ENCODE assay signal across 1 cellular context in genomic region chr16:727291-727977, GRCh38.
TF ChIP-seq lines count a peak whose summit lies in the region.

No MANE protein-coding gene starts in this region.

TF ChIP-seq in HepG2, 621 proteins besides CTCF, POLR2A, EP300 and RAD21 (continues in another document):
- TF ChIP-seq FOXA1 (IDR thresholded peaks at IDR 0.05) (no peak), FOXA1 (CRISPR knock-in tag; IDR thresholded peaks at IDR 0.05) (0 out of 2 replicates have a peak, but pooled peaks have one; percentile 20), ZNF350 (CRISPR knock-in tag; IDR thresholded peaks at IDR 0.05; ENCODE audit: borderline replicate concordance, low read depth) (peak; percentile 43), ZNF7 (CRISPR knock-in tag; IDR thresholded peaks at IDR 0.05) (no peak), ZNF552 (CRISPR knock-in tag; IDR thresholded peaks at IDR 0.05; ENCODE audit: borderline replicate concordance) (no peak), RXRA (CRISPR knock-in tag; IDR thresholded peaks at IDR 0.05) (peak; percentile 60; the same call in 1 of the 2 replicates), ZNF343 (CRISPR knock-in tag; IDR thresholded peaks at IDR 0.05) (no peak), ZNF230 (CRISPR knock-in tag; IDR thresholded peaks at IDR 0.05) (0 out of 2 replicates have a peak, but pooled peaks have one; percentile 47), ZNF264 (CRISPR knock-in tag; IDR thresholded peaks at IDR 0.05) (no peak), UBTF (CRISPR knock-in tag; IDR thresholded peaks at IDR 0.05) (peak; percentile 65), CHCHD3 (CRISPR knock-in tag; IDR thresholded peaks at IDR 0.05) (peak; percentile 67; the same call in 1 of the 2 replicates), ZNF691 (CRISPR knock-in tag; IDR thresholded peaks at IDR 0.05; ENCODE audit: borderline replicate concordance, low read depth) (0 out of 2 replicates have a peak, but pooled peaks have one; percentile 17), BCL6 (CRISPR knock-in tag; IDR thresholded peaks at IDR 0.05) (peak; percentile 57), NFATC3 (CRISPR knock-in tag; IDR thresholded peaks at IDR 0.05) (no peak), NR2F6 (IDR thresholded peaks at IDR 0.05) (no peak), NR2F6 (CRISPR knock-in tag; IDR thresholded peaks at IDR 0.05) (0 out of 2 replicates have a peak, but pooled peaks have one; percentile 6), TEF (CRISPR knock-in tag; IDR thresholded peaks at IDR 0.05) (no peak), HNRNPL (IDR thresholded peaks at IDR 0.05; ENCODE audit: low read depth, low read length) (0 out of 2 replicates have a peak, but pooled peaks have one; percentile 16), TAF1 (CRISPR knock-in tag; IDR thresholded peaks at IDR 0.05) (peak; percentile 29; the same call in 1 of the 2 replicates), ZFX (CRISPR knock-in tag; IDR thresholded peaks at IDR 0.05; ENCODE audit: low read depth) (peak; percentile 48; the same call in 1 of the 2 replicates), GFI1 (CRISPR knock-in tag; IDR thresholded peaks at IDR 0.05; ENCODE audit: borderline replicate concordance) (no peak), SAP130 (CRISPR knock-in tag; IDR thresholded peaks at IDR 0.05; ENCODE audit: low read depth) (peak; percentile 2), ZNF619 (CRISPR knock-in tag; IDR thresholded peaks at IDR 0.05) (no peak), TEAD3 (CRISPR knock-in tag; optimal IDR thresholded peaks at IDR 0.05; ENCODE audit: borderline replicate concordance) (peak; percentile 8), ZNF768 (CRISPR knock-in tag; IDR thresholded peaks at IDR 0.05) (peak; percentile 30; the same call in 1 of the 2 replicates), ZNF329 (CRISPR knock-in tag; IDR thresholded peaks at IDR 0.05; ENCODE audit: low read depth) (no peak), AGO1 (IDR thresholded peaks at IDR 0.05; ENCODE audit: low read depth, low read length, poor library complexity, severe bottlenecking) (peak; percentile 75), ZNF639 (CRISPR knock-in tag; conservative IDR thresholded peaks at IDR 0.05) (peak; percentile 53; the same call in 1 of the 2 replicates), ZBTB7B (CRISPR knock-in tag; IDR thresholded peaks at IDR 0.05) (0 out of 2 replicates have a peak, but pooled peaks have one; percentile 42), PATZ1 (CRISPR knock-in tag; IDR thresholded peaks at IDR 0.05) (peak; percentile 70), ELF3 (CRISPR knock-in tag; IDR thresholded peaks at IDR 0.05) (0 out of 2 replicates have a peak, but pooled peaks have one; percentile 8), BORCS8-MEF2B (CRISPR knock-in tag; IDR thresholded peaks at IDR 0.05) (no peak), HNRNPLL (IDR thresholded peaks at IDR 0.05; ENCODE audit: low read depth, low read length, poor library complexity, severe bottlenecking) (peak; percentile 49), ZC3H13 (CRISPR knock-in tag; IDR thresholded peaks at IDR 0.05) (0 out of 2 replicates have a peak, but pooled peaks have one; percentile 16), ARID4A (CRISPR knock-in tag; IDR thresholded peaks at IDR 0.05; ENCODE audit: borderline replicate concordance) (peak; percentile 18; the same call in 1 of the 2 replicates), ATF7-NPFF (CRISPR knock-in tag; IDR thresholded peaks at IDR 0.05; ENCODE audit: low read depth) (peak; percentile 77; the same call in 1 of the 2 replicates), ZNF687 (CRISPR knock-in tag; IDR thresholded peaks at IDR 0.05) (peak; percentile 69), KLF13 (CRISPR knock-in tag; IDR thresholded peaks at IDR 0.05) (0 out of 2 replicates have a peak, but pooled peaks have one; percentile 43), DMAP1 (CRISPR knock-in tag; IDR thresholded peaks at IDR 0.05) (0 out of 2 replicates have a peak, but pooled peaks have one; percentile 15)
- TF ChIP-seq, protein P1, sequence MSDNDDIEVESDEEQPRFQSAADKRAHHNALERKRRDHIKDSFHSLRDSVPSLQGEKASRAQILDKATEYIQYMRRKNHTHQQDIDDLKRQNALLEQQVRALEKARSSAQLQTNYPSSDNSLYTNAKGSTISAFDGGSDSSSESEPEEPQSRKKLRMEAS (IDR thresholded peaks at IDR 0.05) = peak; percentile 37; the same call in 1 of the 2 replicates
- TF ChIP-seq, protein P2, sequence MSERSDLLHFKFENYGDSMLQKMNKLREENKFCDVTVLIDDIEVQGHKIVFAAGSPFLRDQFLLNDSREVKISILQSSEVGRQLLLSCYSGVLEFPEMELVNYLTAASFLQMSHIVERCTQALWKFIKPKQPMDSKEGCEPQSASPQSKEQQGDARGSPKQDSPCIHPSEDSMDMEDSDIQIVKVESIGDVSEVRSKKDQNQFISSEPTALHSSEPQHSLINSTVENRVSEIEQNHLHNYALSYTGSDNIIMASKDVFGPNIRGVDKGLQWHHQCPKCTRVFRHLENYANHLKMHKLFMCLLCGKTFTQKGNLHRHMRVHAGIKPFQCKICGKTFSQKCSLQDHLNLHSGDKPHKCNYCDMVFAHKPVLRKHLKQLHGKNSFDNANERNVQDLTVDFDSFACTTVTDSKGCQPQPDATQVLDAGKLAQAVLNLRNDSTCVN (CRISPR knock-in tag; IDR thresholded peaks at IDR 0.05; ENCODE audit: borderline replicate concordance) = peak; percentile 13; the same call in 1 of the 2 replicates
